Comparison of ENCODE assay signal across 8 cellular contexts in the genomic region with DNA sequence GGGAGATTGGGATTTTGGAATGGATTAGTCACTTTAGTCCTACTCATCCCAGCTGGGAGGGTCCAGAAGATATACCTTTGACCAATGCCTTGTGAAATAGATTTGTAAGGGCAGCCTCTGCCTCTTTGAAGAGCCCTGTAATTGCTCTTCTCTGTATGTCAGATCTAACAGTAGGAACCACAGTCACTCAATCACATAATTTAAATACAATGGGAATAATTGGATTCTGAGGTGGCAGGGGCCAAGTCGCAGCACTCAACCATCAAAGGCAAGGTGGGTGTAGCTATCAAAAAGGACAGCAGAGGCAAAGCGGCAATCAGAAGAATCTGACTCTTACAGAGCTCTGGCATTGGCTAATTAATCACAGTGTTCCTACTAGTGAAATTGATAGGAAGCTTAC.
"Had no signal": no experiment of that assay in that cellular context is flagged by ENCODE, and none has a peak within 500 bp of the region (broad histone marks: within the 10 kb centered on the region; RNA-seq: fewer than 3 reads in every experiment).

No MANE protein-coding gene starts in this region.

- ATAC-seq: HepG2, K562 had no signal

- H3K27me3 Mint-ChIP-seq: IgD-negative memory B cell had no signal

- H3K27ac ChIP-seq: HL-60, KMS-11 had no signal

- H3K4me1 Mint-ChIP-seq: IgD-negative memory B cell had no signal

- DNase-seq: IMR-90, KBM-7, KG1 had no signal

- H3K27ac Mint-ChIP-seq: IgD-negative memory B cell had no signal

- H3K36me3 Mint-ChIP-seq: IgD-negative memory B cell had no signal

- H3K9ac ChIP-seq: KMS-11 had no signal

- H3K4me3 Mint-ChIP-seq: IgD-negative memory B cell had no signal

- H3K4me3 ChIP-seq: K562 had no signal
